8 cellular contexts compared by ENCODE assay signal in genomic region chr12:121916719-121917118, GRCh38. TPM values are rescaled to one million over a fixed set of nuclear protein-coding genes. Genes with fewer than 3 reads are reported as not detected.
DNase-seq lines count a peak whose midpoint lies in the region; ATAC-seq and TF ChIP-seq lines count a peak whose summit lies in the region.

No MANE protein-coding gene starts in this region.

- peaks cover 0 to 12% of the 10 kb centered on the region in 2 donors for H3K4me1 ChIP-seq in right atrium auricular region
- peaks cover 37% of the 10 kb centered on the region for H3K4me1 ChIP-seq in OCI-LY7 (ENCODE audit: insufficient read depth, low read length, poor library complexity, severe bottlenecking)
- H3K4me1 ChIP-seq in fibroblast of lung (ENCODE audit: control insufficient read depth, extremely low read depth, insufficient read depth, low read length) = peaks cover 3% of the 10 kb centered on the region
- H3K4me1 ChIP-seq in uterus = no peaks in the 10 kb centered on the region
- H3K4me1 ChIP-seq in stomach = peaks cover 4 to 17% (median 13%) of the 10 kb centered on the region in 4 donors

- TF ChIP-seq CTCF in right atrium auricular region (IDR thresholded peaks at IDR 0.05) (no peak), OCI-LY7 (conservative IDR thresholded peaks at IDR 0.05; ENCODE audit: low read length) (peak; percentile 81), fibroblast of lung (conservative IDR thresholded peaks at IDR 0.05 in 1 of 2, IDR thresholded peaks at IDR 0.05 in 1 of 2; ENCODE audit: low read depth in 1 of 2, low read length in 2 of 2) (peak; percentile 39 to 59), uterus (IDR thresholded peaks at IDR 0.05) (no peak), stomach (IDR thresholded peaks at IDR 0.05) (no peak)

- H3K27me3 ChIP-seq in right atrium auricular region (no peaks in the 10 kb centered on the region), fibroblast of lung (ENCODE audit: control insufficient read depth, insufficient read depth, low read length) (no peaks in the 10 kb centered on the region), uterus (no peaks in the 10 kb centered on the region), stomach (no peaks in the 10 kb centered on the region)

- no peak overlapping the region for H3K4me3 ChIP-seq in right atrium auricular region
- no peak overlapping the region for H3K4me3 ChIP-seq in OCI-LY7 (ENCODE audit: low read depth, low read length, poor library complexity, severe bottlenecking)
- H3K4me3 ChIP-seq in fibroblast of lung (replicated peaks in 1 of 4; ENCODE audit: control extremely low read depth in 1 of 4, insufficient read depth in 1 of 4, low read depth in 3 of 4, low read length in 4 of 4) = no peak overlapping the region
- no peak overlapping the region for H3K4me3 ChIP-seq in uterus
- H3K4me3 ChIP-seq in stomach = no peak overlapping the region

- intact Hi-C loops in left ventricle myocardium superior (cut with micrococcal nuclease) = no loop called here
- intact Hi-C loops in OCI-LY7 (cut with micrococcal nuclease; ENCODE audit: unreplicated experiment) = loop anchor here (1.0 to 5.0 kb wide), 2 partner anchors 138 to 276 kb away; no protein-coding TSS in a partner anchor
- intact Hi-C loops in uterus (cut with DNase I; ENCODE audit: low total_unique reads) = no loop called here
- intact Hi-C loops in stomach (cut with DNase I; ENCODE audit: low total_unique reads) = no loop called here

- H3K9me2 ChIP-seq in OCI-LY7 (ENCODE audit: insufficient read depth, low read length) = no peaks in the 10 kb centered on the region

- peaks cover 6% of the 10 kb centered on the region; the same call in 1 of the 2 replicates for H3K79me2 ChIP-seq in OCI-LY7 (ENCODE audit: insufficient read depth, low read depth, low read length)
- H3K79me2 ChIP-seq in fibroblast of lung (ENCODE audit: control insufficient read depth, insufficient read depth, low read length) = no peaks in the 10 kb centered on the region

- H4K20me1 ChIP-seq in OCI-LY7 (ENCODE audit: insufficient read depth, low read length) (no peaks in the 10 kb centered on the region), fibroblast of lung (ENCODE audit: control insufficient read depth, extremely low read depth, insufficient read depth, low read length) (no peaks in the 10 kb centered on the region)

- H3K27ac ChIP-seq in right atrium auricular region (no peak overlapping the region), OCI-LY7 (ENCODE audit: low read depth, low read length, poor library complexity, severe bottlenecking) (peak overlapping the region; percentile 31), fibroblast of lung (ENCODE audit: insufficient read depth, low read length) (no peak overlapping the region), uterus (no peak overlapping the region), stomach (no peak overlapping the region)

- no TSS peak for BruUV-seq in OCI-LY7 (replicated peaks; lab: Mats Ljungman, UMichigan)

- H3K9ac ChIP-seq in fibroblast of lung (ENCODE audit: insufficient read depth, low read length) = no peak overlapping the region

- no peak for TF ChIP-seq EP300 in stomach (IDR thresholded peaks at IDR 0.05)

- DNase-seq in left ventricle myocardium superior = no peak
- no peak for DNase-seq in right atrium auricular region (ENCODE audit: low spot score)
- peak; percentile 72 for DNase-seq in OCI-LY7 (ENCODE audit: low spot score)
- peak; percentile 20 to 66 for DNase-seq in fibroblast of lung (ENCODE audit: low read depth in 2 of 2)
- peak; percentile 25 to 41 for DNase-seq in uterus
- DNase-seq in mesenteric fat pad (ENCODE audit: low spot score) = no peak
- no peak for DNase-seq in activated CD4-positive, alpha-beta T cell treated with anti-CD3 and anti-CD28 coated beads for 1 hour
- no peak for DNase-seq in stomach

- POLR2A ChIA-PET in OCI-LY7 (lab: Charles Lee) = interaction anchor here (0.5 to 1.2 kb wide), 4 partner anchors 38 to 90 kb away, joined by 3 to 5 read pairs (median 4); no protein-coding TSS in a partner anchor

- H3K9me3 ChIP-seq in right atrium auricular region = no peaks in the 10 kb centered on the region
- H3K9me3 ChIP-seq in OCI-LY7 (ENCODE audit: low read length) = no peaks in the 10 kb centered on the region
- H3K9me3 ChIP-seq in fibroblast of lung (ENCODE audit: control insufficient read depth, insufficient read depth, low read depth, low read length) = no peaks in the 10 kb centered on the region
- H3K9me3 ChIP-seq in uterus = no peaks in the 10 kb centered on the region
- no peaks in the 10 kb centered on the region for H3K9me3 ChIP-seq in stomach

- CTCF ChIA-PET in OCI-LY7 (lab: Charles Lee; ENCODE audit: unreplicated experiment) = interaction anchor here (0.8 to 0.9 kb wide), 3 partner anchors 72 to 122 kb away, joined by 3 read pairs; no protein-coding TSS in a partner anchor

- peak; percentile 31 for ATAC-seq in left ventricle myocardium superior

- 62 to 84% (median 75%) methylated on average over 7 of the region's 7 CpGs for WGBS in stomach, 5 donors

- TF ChIP-seq POLR2A in uterus (IDR thresholded peaks at IDR 0.05) = no peak
- TF ChIP-seq POLR2A in stomach (IDR thresholded peaks at IDR 0.05) = no peak

- peak overlapping the region; percentile 81 for H3K4me2 ChIP-seq in OCI-LY7 (ENCODE audit: low read length)
- H3K4me2 ChIP-seq in fibroblast of lung (ENCODE audit: extremely low read depth, insufficient read depth, low read length) = no peak overlapping the region

- H2AFZ ChIP-seq in OCI-LY7 (ENCODE audit: low read length) = no peak overlapping the region
- no peak overlapping the region for H2AFZ ChIP-seq in fibroblast of lung (ENCODE audit: low read length)

- peaks cover 41% of the 10 kb centered on the region for H3K36me3 ChIP-seq in right atrium auricular region
- H3K36me3 ChIP-seq in OCI-LY7 (ENCODE audit: insufficient read depth, low read length) = peaks cover 60% of the 10 kb centered on the region
- H3K36me3 ChIP-seq in fibroblast of lung (ENCODE audit: control insufficient read depth, insufficient read depth, low read length) = peaks cover 9% of the 10 kb centered on the region
- no peaks in the 10 kb centered on the region for H3K36me3 ChIP-seq in uterus
- peaks cover 39 to 64% (median 59%) of the 10 kb centered on the region in 4 donors for H3K36me3 ChIP-seq in stomach

RNA-seq across cellular contexts. Expression of gene CFAP251, which starts 1.7 kb away (rescaled TPM):
- total RNA-seq in left ventricle myocardium superior (0.92 TPM), right atrium auricular region (1 to 10 TPM; 1.0 to 2.2 TPM), OCI-LY7 (2022) (4.7 and 4.8 TPM in 2 replicates), fibroblast of lung (3.9 and 7.9 TPM in 2 replicates), uterus (100 to 1,000 TPM in 1 of 4 donors, 10 to 100 TPM in 2, 1 to 10 TPM in 1; 5.9 to 135 (median 12.7) TPM), mesenteric fat pad (2.1 TPM), stomach (1 to 10 TPM in 3 of 5 donors, under 1 TPM in 1, not detected in 1; 0.29 to 2.8 (median 1.2) TPM)
- total RNA-seq in OCI-LY7 (2014; rRNA removed; shearing (Covaris generic)) = 4.1 and 6.6 TPM in 2 replicates
- polyA plus RNA-seq in fibroblast of lung (2.7 and 4.4 TPM in 2 replicates), stomach (1 to 10 TPM in 1 of 3 donors, under 1 TPM in 1, not detected in 1; 0.85 to 1.2 TPM)
- polyA plus RNA-seq in fibroblast of lung (2012) = 2.3 and 4.3 TPM in 2 replicates
- 5.5 and 13.2 TPM in 2 replicates for polyA minus RNA-seq in fibroblast of lung (ENCODE audit: low replicate concordance)

RNA-seq across cellular contexts. Expression of gene PSMD9, which starts 28.1 kb away (rescaled TPM):
- total RNA-seq in left ventricle myocardium superior = 30.3 TPM
- 10 to 100 TPM; 33.2 to 59.2 TPM for total RNA-seq in right atrium auricular region
- total RNA-seq in OCI-LY7 (2014; rRNA removed; shearing (Covaris generic)) = 135 and 142 TPM in 2 replicates
- 89.2 and 90.2 TPM in 2 replicates for total RNA-seq in OCI-LY7 (2022)
- total RNA-seq in fibroblast of lung = 38.8 and 73.5 TPM in 2 replicates
- polyA plus RNA-seq in fibroblast of lung = 77.7 and 98.1 TPM in 2 replicates
- 109 and 140 TPM in 2 replicates for polyA plus RNA-seq in fibroblast of lung (2012)
- 21.3 and 34.2 TPM in 2 replicates for polyA minus RNA-seq in fibroblast of lung (ENCODE audit: low replicate concordance)
- total RNA-seq in uterus = 100 to 1,000 TPM in 1 of 4 donors, 10 to 100 TPM in 2, 1 to 10 TPM in 1; 2.4 to 312 (median 46.0) TPM
- total RNA-seq in mesenteric fat pad = 54.7 TPM
- total RNA-seq in stomach = 10 to 100 TPM in 3 of 5 donors, 1 to 10 TPM in 2; 2.9 to 38.8 (median 14.0) TPM
- polyA plus RNA-seq in stomach = 10 to 100 TPM; 44.1 to 97.3 (median 85.5) TPM

RNA-seq across cellular contexts. Expression of gene HPD, which starts 58.1 kb away (rescaled TPM):
- total RNA-seq in left ventricle myocardium superior (2.2 TPM), right atrium auricular region (1 to 10 TPM in 1 of 2 donors, under 1 TPM in 1; 0.39 to 1.3 TPM), OCI-LY7 (2022) (not detected in 2 replicates), fibroblast of lung (0.17 and 0.26 TPM in 2 replicates), uterus (1 to 10 TPM in 1 of 4 donors, not detected in 3; 1.9 TPM), mesenteric fat pad (2.2 TPM), stomach (under 1 TPM in 1 of 5 donors, not detected in 4; 0.73 TPM)
- not detected in 2 replicates for total RNA-seq in OCI-LY7 (2014; rRNA removed; shearing (Covaris generic))
- polyA plus RNA-seq in fibroblast of lung (0.36 and 0.55 TPM in 2 replicates), stomach (1 to 10 TPM in 1 of 3 donors, under 1 TPM in 1, not detected in 1; 0.40 to 3.1 TPM)
- polyA plus RNA-seq in fibroblast of lung (2012) = 0.29 and 0.47 TPM in 2 replicates
- polyA minus RNA-seq in fibroblast of lung (ENCODE audit: low replicate concordance) = 2.6 and 3.3 TPM in 2 replicates

Comparison
In these comparisons a context has a peak if more than half of its experiments do, and no peak if none do; other contexts are left out.
1. DNase-seq: peak in OCI-LY7 (single experiment), fibroblast of lung (2 of 2) and uterus (2 of 2); none in left ventricle myocardium superior (single experiment), right atrium auricular region (single experiment), mesenteric fat pad (single experiment), activated CD4-positive, alpha-beta T cell treated with anti-CD3 and anti-CD28 coated beads for 1 hour (single experiment) and stomach (single experiment).
2. CTCF ChIP-seq: peak in OCI-LY7 (single experiment) and fibroblast of lung (2 of 2); none in right atrium auricular region (0 of 2), uterus (0 of 4) and stomach (0 of 7).